11 cellular contexts compared by ENCODE assay signal in the genomic region with DNA sequence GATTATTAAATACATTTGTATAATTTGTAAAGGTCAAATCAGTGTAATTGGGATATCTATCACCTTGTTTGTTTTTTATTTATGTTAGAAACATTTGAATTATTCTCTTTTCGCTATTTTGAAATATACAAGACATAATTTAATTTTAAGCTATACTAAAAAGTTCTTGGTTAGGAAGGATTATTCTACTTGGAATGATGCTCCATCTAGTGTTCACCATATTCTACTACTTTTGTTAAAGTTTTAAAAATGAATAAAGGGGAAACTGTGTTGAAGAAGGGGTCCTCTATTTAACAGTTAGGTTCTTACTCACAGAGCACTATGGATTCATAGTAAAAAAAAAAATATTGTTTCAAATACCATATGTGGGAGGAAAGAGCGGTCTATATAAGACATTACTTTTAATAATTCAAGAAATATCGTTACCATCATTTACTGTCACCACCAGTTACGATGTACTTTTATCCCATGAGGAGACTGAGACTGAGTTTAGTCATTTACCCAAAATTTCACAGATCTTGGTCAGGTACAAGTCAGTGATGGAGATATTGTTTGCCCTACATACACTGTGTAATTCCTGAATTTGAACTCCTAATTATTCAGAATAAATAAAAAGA. TPM values are rescaled to one million over a fixed set of nuclear protein-coding genes. Genes with fewer than 3 reads are reported as not detected.
DNase-seq lines count a peak whose midpoint lies in the region; ATAC-seq, FAIRE-seq and TF ChIP-seq lines count a peak whose summit lies in the region.
"Had no signal": no experiment of that assay in that cellular context is flagged by ENCODE, and none has a peak within 500 bp of the region (broad histone marks: within the 10 kb centered on the region; RNA-seq: fewer than 3 reads in every experiment).

No MANE protein-coding gene starts in this region.

- H2AFZ ChIP-seq in SU-DHL-6 (ENCODE audit: low read depth, low read length, severe bottlenecking), result no peak overlapping the region

- ATAC-seq in right cardiac atrium, result no peak
- ATAC-seq in upper lobe of right lung, result no peak

- peaks cover 47% of the 10 kb centered on the region for H3K4me1 ChIP-seq in left ventricle myocardium inferior
- peaks cover 3% of the 10 kb centered on the region for H3K4me1 ChIP-seq in right cardiac atrium (ENCODE audit: control insufficient read depth, insufficient read depth, low read length)
- peaks cover 28% of the 10 kb centered on the region for H3K4me1 ChIP-seq in upper lobe of right lung

- in situ Hi-C loops in G401 (cut with HindIII; ENCODE audit: low sequenced_read_pairs), result no loop called here

- TF ChIP-seq CTCF in left ventricle myocardium inferior (IDR thresholded peaks at IDR 0.05; ENCODE audit: borderline replicate concordance) (peak; percentile 66), SU-DHL-6 (IDR thresholded peaks at IDR 0.05; ENCODE audit: insufficient read depth, low read length, poor library complexity, severe bottlenecking) (peak; percentile 26), upper lobe of right lung (IDR thresholded peaks at IDR 0.05) (peak; percentile 54)

- H3K79me2 ChIP-seq in SU-DHL-6 (ENCODE audit: insufficient read depth, low read length), result no peaks in the 10 kb centered on the region

- H3K4me2 ChIP-seq in SU-DHL-6 (ENCODE audit: low read depth, low read length, poor library complexity, severe bottlenecking), result no peak overlapping the region

- no peaks in the 10 kb centered on the region for H3K27me3 ChIP-seq in left ventricle myocardium inferior (ENCODE audit: low read depth)
- H3K27me3 ChIP-seq in right cardiac atrium (ENCODE audit: control insufficient read depth, insufficient read depth), result no peaks in the 10 kb centered on the region
- H3K27me3 ChIP-seq in SU-DHL-6 (ENCODE audit: low read length), result no peaks in the 10 kb centered on the region
- no peaks in the 10 kb centered on the region for H3K27me3 ChIP-seq in upper lobe of right lung

- FAIRE-seq in frontal cortex (lab: Jason Lieb, UNC), result peak; percentile 95

- DNase-seq in left ventricle myocardium inferior, result no peak
- no peak for DNase-seq in right cardiac atrium
- peak in 1 of 2 donors; percentile 24 for DNase-seq in frontal cortex (ENCODE audit: low spot score in 2 of 2)
- no peak for DNase-seq in upper lobe of right lung
- no peak for DNase-seq in kidney tubule cell (ENCODE audit: low spot score)
- DNase-seq in hepatic stellate cell (ENCODE audit: low spot score), result no peak
- DNase-seq in G401 (ENCODE audit: low spot score), result no peak
- DNase-seq: activated T-cell treated with anti-CD3 and anti-CD28 coated beads for 4 hours, DND-41, head of caudate nucleus had no signal

- H3K9me3 ChIP-seq in left ventricle myocardium inferior (replicated peaks) (no peaks in the 10 kb centered on the region), right cardiac atrium (ENCODE audit: control insufficient read depth, low read length) (no peaks in the 10 kb centered on the region), SU-DHL-6 (ENCODE audit: insufficient read depth, low read length) (no peaks in the 10 kb centered on the region), upper lobe of right lung (no peaks in the 10 kb centered on the region)

- H3K4me3 ChIP-seq in left ventricle myocardium inferior, result no peak overlapping the region
- H3K4me3 ChIP-seq in right cardiac atrium (ENCODE audit: low read length), result no peak overlapping the region
- H3K4me3 ChIP-seq in SU-DHL-6 (ENCODE audit: insufficient read depth, low read length, poor library complexity, severe bottlenecking), result no peak overlapping the region
- no peak overlapping the region for H3K4me3 ChIP-seq in upper lobe of right lung

- intact Hi-C loops in left ventricle myocardium inferior (cut with micrococcal nuclease), result no loop called here
- intact Hi-C loops in right cardiac atrium (cut with DNase I), result no loop called here
- intact Hi-C loops in upper lobe of right lung (cut with DNase I), result no loop called here

- no peak overlapping the region for H3K27ac ChIP-seq in left ventricle myocardium inferior (replicated peaks)
- H3K27ac ChIP-seq in right cardiac atrium (ENCODE audit: low read length), result no peak overlapping the region
- no peak overlapping the region for H3K27ac ChIP-seq in SU-DHL-6 (ENCODE audit: low read depth, low read length)
- no peak overlapping the region for H3K27ac ChIP-seq in upper lobe of right lung

- 86% methylated on average over 4 of the region's 4 CpGs for WGBS in right cardiac atrium

- no peak overlapping the region for H3K9ac ChIP-seq in SU-DHL-6 (ENCODE audit: low read length)

- no peaks in the 10 kb centered on the region for H3F3A ChIP-seq in SU-DHL-6 (ENCODE audit: insufficient read depth)

- no peaks in the 10 kb centered on the region for H3K9me2 ChIP-seq in SU-DHL-6 (replicated peaks; ENCODE audit: insufficient read depth, low read length)

- H3K36me3 ChIP-seq in left ventricle myocardium inferior (no peaks in the 10 kb centered on the region), SU-DHL-6 (ENCODE audit: low read length) (no peaks in the 10 kb centered on the region), upper lobe of right lung (no peaks in the 10 kb centered on the region)

- no peaks in the 10 kb centered on the region for H4K20me1 ChIP-seq in SU-DHL-6 (ENCODE audit: low read depth, low read length)

RNA-seq across cellular contexts. Expression of gene STOM, which starts 6.3 kb away (rescaled TPM):
- total RNA-seq in left ventricle myocardium inferior (165 TPM), right cardiac atrium (100 to 1,000 TPM; 146 to 246 (median 172) TPM), frontal cortex (15.1 TPM), upper lobe of right lung (595 TPM)
- polyA plus RNA-seq in right cardiac atrium, result 153 TPM
- 32.2 and 41.0 TPM in 2 replicates for total RNA-seq in G401 (2014; rRNA removed; shearing (Covaris generic))
